15 cellular contexts compared by ENCODE assay signal in genomic region chr18:30929718-30930117, GRCh38.
"Had no signal": no experiment of that assay in that cellular context is flagged by ENCODE, and none has a peak within 500 bp of the region (broad histone marks: within the 10 kb centered on the region; RNA-seq: fewer than 3 reads in every experiment).

No MANE protein-coding gene starts in this region.

- H3K4me3 Mint-ChIP-seq: activated CD4-positive, alpha-beta memory T cell treated with anti-CD3 and anti-CD28 coated beads for 36 hours; activated CD4-positive, alpha-beta T cell treated with anti-CD3 and anti-CD28 coated beads for 36 hours; activated T-cell treated with anti-CD3 and anti-CD28 coated beads, Interleukin-2, amount 50 U/mL, for 24 hours; neural crest cell had no signal

- H3K27ac ChIP-seq: left lung, prostate gland, WERI-Rb-1 had no signal

- H3K27me3 Mint-ChIP-seq: activated CD4-positive, alpha-beta memory T cell treated with anti-CD3 and anti-CD28 coated beads for 36 hours; activated CD4-positive, alpha-beta T cell treated with anti-CD3 and anti-CD28 coated beads for 36 hours; activated T-cell treated with anti-CD3 and anti-CD28 coated beads, Interleukin-2, amount 50 U/mL, for 24 hours had no signal

- H3K4me1 ChIP-seq: left lung, prostate gland had no signal

- H3K27me3 ChIP-seq: left lung had no signal

- H3K9me3 ChIP-seq: left lung, prostate gland had no signal

- ATAC-seq: activated CD4-positive, alpha-beta T cell treated with anti-CD3 and anti-CD28 coated beads for 36 hours; activated naive CD4-positive, alpha-beta T cell treated with anti-CD3 and anti-CD28 coated beads, Interleukin-2, amount 50 U/mL, for 72 hours; left lung; right cardiac atrium; stimulated activated naive CD8-positive, alpha-beta T cell treated with anti-CD3 and anti-CD28 coated beads, Interleukin-15, Interleukin-2, amounts not matched to agents 100 U/mL and 50 U/mL, for 24 hours had no signal

- H3K27ac Mint-ChIP-seq: activated CD4-positive, alpha-beta memory T cell treated with anti-CD3 and anti-CD28 coated beads for 36 hours; activated CD4-positive, alpha-beta T cell treated with anti-CD3 and anti-CD28 coated beads for 36 hours; activated naive CD4-positive, alpha-beta T cell treated with anti-CD3 and anti-CD28 coated beads, Interleukin-2, amount 50 U/mL, for 72 hours; activated T-cell treated with anti-CD3 and anti-CD28 coated beads, Interleukin-2, amount 50 U/mL, for 24 hours had no signal

- H3K4me3 ChIP-seq: left lung, prostate gland had no signal

- DNase-seq: activated CD4-positive, alpha-beta memory T cell treated with anti-CD3 and anti-CD28 coated beads for 36 hours; activated CD4-positive, alpha-beta T cell treated with anti-CD3 and anti-CD28 coated beads for 36 hours; activated effector memory CD4-positive, alpha-beta T cell treated with Interleukin-2 at 50 U/mL for 16 hours; activated T-cell treated with anti-CD3 and anti-CD28 coated beads, Interleukin-2, amount 50 U/mL, for 24 hours; hippocampal formation; kidney; left lung; mammary epithelial cell; right cardiac atrium; small intestine; stimulated activated naive CD8-positive, alpha-beta T cell treated with anti-CD3 and anti-CD28 coated beads, Interleukin-15, Interleukin-2, amounts not matched to agents 100 U/mL and 50 U/mL, for 24 hours; WERI-Rb-1 had no signal

- H3K36me3 ChIP-seq: left lung, prostate gland, WERI-Rb-1 had no signal

- H3K36me3 Mint-ChIP-seq: activated CD4-positive, alpha-beta memory T cell treated with anti-CD3 and anti-CD28 coated beads for 36 hours; activated naive CD4-positive, alpha-beta T cell treated with anti-CD3 and anti-CD28 coated beads, Interleukin-2, amount 50 U/mL, for 72 hours had no signal
